15 cellular contexts compared by ENCODE assay signal in genomic region chr5:112159435-112159834, GRCh38.
DNase-seq lines count a peak whose midpoint lies in the region; ATAC-seq and TF ChIP-seq lines count a peak whose summit lies in the region.
"Had no signal": no experiment of that assay in that cellular context is flagged by ENCODE, and none has a peak within 500 bp of the region (broad histone marks: within the 10 kb centered on the region; RNA-seq: fewer than 3 reads in every experiment).

No MANE protein-coding gene starts in this region.

- H3K27ac ChIP-seq in CD4-positive, alpha-beta T cell (ENCODE audit: low read depth, low read length), result no peak overlapping the region
- H3K27ac ChIP-seq in cardiac muscle cell, result no peak overlapping the region
- H3K27ac ChIP-seq: ascending aorta, SJSA1 had no signal

- H3K36me3 Mint-ChIP-seq in CD4-positive, alpha-beta T cell (ENCODE audit: low read depth), result peaks cover 27% of the 10 kb centered on the region
- H3K36me3 Mint-ChIP-seq in T-cell (peaks cover 19% of the 10 kb centered on the region), neural crest cell (ENCODE audit: low read depth) (peaks cover 12% of the 10 kb centered on the region)

- no peak overlapping the region for H3K4me3 ChIP-seq in cardiac muscle cell
- H3K4me3 ChIP-seq: SJSA1 had no signal

- no peaks in the 10 kb centered on the region for H3K27me3 ChIP-seq in CD4-positive, alpha-beta T cell (ENCODE audit: control insufficient read depth, insufficient read depth, low read length)
- no peaks in the 10 kb centered on the region for H3K27me3 ChIP-seq in cardiac muscle cell
- H3K27me3 ChIP-seq: ascending aorta, SJSA1 had no signal

- POLR2A ChIA-PET in CD4-positive, alpha-beta T cell (lab: Charles Lee), result no interaction called here
- POLR2A ChIA-PET in T-cell (lab: Charles Lee), result no interaction called here

- no peak for TF ChIP-seq CTCF in CD4-positive, alpha-beta T cell (IDR thresholded peaks at IDR 0.05)
- TF ChIP-seq CTCF in cardiac muscle cell (IDR thresholded peaks at IDR 0.05; ENCODE audit: low read depth, low read length), result no peak
- no peak for TF ChIP-seq CTCF in neural crest cell (conservative IDR thresholded peaks at IDR 0.05)

- no peaks in the 10 kb centered on the region for H3K27me3 Mint-ChIP-seq in CD4-positive, alpha-beta T cell
- no peaks in the 10 kb centered on the region for H3K27me3 Mint-ChIP-seq in T-cell
- H3K27me3 Mint-ChIP-seq in neural crest cell (ENCODE audit: low read depth), result peaks cover 21% of the 10 kb centered on the region

- DNase-seq in CD4-positive, alpha-beta T cell, result no peak
- no peak for DNase-seq in T-cell
- DNase-seq in cardiac muscle cell (ENCODE audit: low read depth in 1 of 2, low spot score in 1 of 2), result peak; percentile 59 to 82
- DNase-seq in neural crest cell (ENCODE audit: low read depth, low spot score), result no peak
- no peak for DNase-seq in NOMO-1 treated with DMSO at 0.1 percent for 48 hours (lab: John Stamatoyannopoulos, UW; ENCODE audit: unreplicated experiment)
- DNase-seq in CD1c-positive myeloid dendritic cell (ENCODE audit: extremely low spot score), result no peak
- DNase-seq: activated CD4-positive, alpha-beta T cell treated with anti-CD3 and anti-CD28 coated beads for 48 hours; activated naive CD4-positive, alpha-beta T cell treated with anti-CD3 and anti-CD28 coated beads for 36 hours; AML-193; islet precursor cell; NCI-H2029 treated with DMSO at 0.1 percent for 48 hours; NCI-H510A treated with DMSO at 0.1 percent for 48 hours had no signal

- no peaks in the 10 kb centered on the region for H3K9me3 Mint-ChIP-seq in CD4-positive, alpha-beta T cell
- H3K9me3 Mint-ChIP-seq in T-cell, result peaks cover 0 to 3% (median 0%) of the 10 kb centered on the region in 3 donors
- peaks cover 9% of the 10 kb centered on the region for H3K9me3 Mint-ChIP-seq in neural crest cell

- ATAC-seq in CD4-positive, alpha-beta T cell (ENCODE audit: poor library complexity), result no peak
- ATAC-seq in T-cell (replicated peaks in 1 of 4), result no peak
- no peak for ATAC-seq in GM21390 (IDR thresholded peaks at IDR 0.05; ENCODE audit: unreplicated experiment)

- peak overlapping the region; percentile 65 for H3K4me3 Mint-ChIP-seq in CD4-positive, alpha-beta T cell
- H3K4me3 Mint-ChIP-seq in T-cell (peak overlapping the region in 2 of 3 donors; percentile 11 to 32), neural crest cell (peak overlapping the region; percentile 69)

- H3K4me1 Mint-ChIP-seq in CD4-positive, alpha-beta T cell (ENCODE audit: low read depth), result peaks cover 21% of the 10 kb centered on the region
- H3K4me1 Mint-ChIP-seq in T-cell (peaks cover 30 to 38% (median 30%) of the 10 kb centered on the region in 3 donors), neural crest cell (peaks cover 23% of the 10 kb centered on the region)

- CTCF ChIA-PET in CD4-positive, alpha-beta T cell (lab: Charles Lee), result no interaction called here
- CTCF ChIA-PET in T-cell (lab: Charles Lee), result interaction anchor here (0.7 to 1.2 kb wide), 4 partner anchors 10 to 1534 kb away, joined by 3 read pairs; no protein-coding TSS in a partner anchor

- no peaks in the 10 kb centered on the region for H3K9me3 ChIP-seq in CD4-positive, alpha-beta T cell (ENCODE audit: control insufficient read depth, low read length)
- no peaks in the 10 kb centered on the region for H3K9me3 ChIP-seq in cardiac muscle cell (ENCODE audit: low read depth)
- H3K9me3 ChIP-seq: ascending aorta, SJSA1 had no signal

- H3K36me3 ChIP-seq in cardiac muscle cell, result peaks cover 17% of the 10 kb centered on the region

- intact Hi-C loops in CD4-positive, alpha-beta T cell (cut with DNase I, micrococcal nuclease), result loop anchor here in 1 of 2 experiments (2.0 to 5.0 kb wide), 3 partner anchors 548 to 1422 kb away; partner anchors contain the start of gene SLC25A46

- H3K27ac Mint-ChIP-seq in CD4-positive, alpha-beta T cell, result no peak overlapping the region
- H3K27ac Mint-ChIP-seq in T-cell (no peak overlapping the region), neural crest cell (ENCODE audit: unreplicated experiment) (no peak overlapping the region)
- H3K27ac Mint-ChIP-seq: activated naive CD4-positive, alpha-beta T cell treated with anti-CD3 and anti-CD28 coated beads for 36 hours had no signal

- H3K4me1 ChIP-seq in cardiac muscle cell (ENCODE audit: low read depth), result peaks cover 21% of the 10 kb centered on the region

Comparison
In these comparisons a context has a peak if more than half of its experiments do, and no peak if none do; other contexts are left out.
1. DNase-seq: peak in cardiac muscle cell (2 of 2); none in CD4-positive, alpha-beta T cell (0 of 10), T-cell (0 of 34), neural crest cell (single experiment), NOMO-1 treated with DMSO at 0.1 percent for 48 hours (single experiment) and CD1c-positive myeloid dendritic cell (single experiment).
2. Peak in every context shown above with its lines, with median percentiles within 50 percentile points of each other: H3K4me3 Mint-ChIP-seq.